In the genomic region with DNA sequence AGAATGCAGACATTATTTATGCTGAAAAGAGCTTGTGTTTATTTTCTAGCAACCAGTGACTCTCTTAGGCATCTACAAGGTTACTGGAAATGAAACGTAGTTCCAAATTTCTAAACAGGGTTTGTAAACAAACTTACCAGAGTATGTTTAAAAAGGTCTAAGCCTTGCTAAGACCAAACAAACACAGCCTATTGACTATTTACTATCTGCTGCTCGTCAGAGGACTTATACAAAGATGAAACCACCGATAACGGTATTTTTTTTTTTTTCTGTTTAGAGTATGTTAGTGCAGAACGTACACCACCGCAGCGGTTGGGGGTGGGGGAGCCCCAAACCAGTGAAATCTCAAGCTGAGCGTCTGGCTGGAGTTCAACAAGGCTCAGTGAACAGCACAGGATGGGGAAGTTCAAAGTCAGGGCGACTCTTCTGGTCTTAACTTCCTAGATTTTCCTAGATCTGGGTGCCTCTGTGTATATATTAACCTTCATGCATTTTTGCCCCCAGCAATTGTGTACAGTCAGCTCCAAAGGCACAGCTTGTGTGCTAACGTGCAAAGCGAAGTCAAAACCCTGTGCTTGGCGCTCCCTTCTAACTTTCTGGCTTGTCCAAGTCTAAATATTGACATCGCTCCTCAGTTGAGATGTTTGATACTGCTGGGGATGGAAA, we compare ENCODE assay signal across 8 cellular contexts. TPM values are rescaled to one million over a fixed set of nuclear protein-coding genes. Genes with fewer than 3 reads are reported as not detected.
A peak's percentile ranks its signal among the peaks of the same experiment; 100 is the strongest.
DNase-seq lines count a peak whose midpoint lies in the region; ATAC-seq, FAIRE-seq and TF ChIP-seq lines count a peak whose summit lies in the region.

No MANE protein-coding gene starts in this region.

- peaks cover 40% of the 10 kb centered on the region for H3K27me3 Mint-ChIP-seq in activated naive CD8-positive, alpha-beta T cell
- peaks cover 72% of the 10 kb centered on the region for H3K27me3 Mint-ChIP-seq in activated naive CD8-positive, alpha-beta T cell treated with anti-CD3 and anti-CD28 coated beads for 36 hours
- H3K27me3 Mint-ChIP-seq in T-helper 2 cell treated with Interferon-gamma antibody and Interleukin-4, amounts not matched to agents 5 μg/mL and 100 μg/mL, for 36 hours (ENCODE audit: low read depth) = peaks cover 84% of the 10 kb centered on the region

- peak overlapping the region; percentile 9 for H3K4me3 Mint-ChIP-seq in activated naive CD8-positive, alpha-beta T cell
- no peak overlapping the region for H3K4me3 Mint-ChIP-seq in activated naive CD8-positive, alpha-beta T cell treated with anti-CD3 and anti-CD28 coated beads for 36 hours
- peak overlapping the region; percentile 70 for H3K4me3 Mint-ChIP-seq in T-helper 2 cell treated with Interferon-gamma antibody and Interleukin-4, amounts not matched to agents 5 μg/mL and 100 μg/mL, for 36 hours

- H3K27ac Mint-ChIP-seq in activated naive CD8-positive, alpha-beta T cell = no peak overlapping the region
- H3K27ac Mint-ChIP-seq in activated naive CD8-positive, alpha-beta T cell treated with anti-CD3 and anti-CD28 coated beads for 36 hours = no peak overlapping the region
- H3K27ac Mint-ChIP-seq in T-helper 2 cell treated with Interferon-gamma antibody and Interleukin-4, amounts not matched to agents 5 μg/mL and 100 μg/mL, for 36 hours = no peak overlapping the region

- peak; percentile 36 for ATAC-seq in HG03039 (IDR thresholded peaks at IDR 0.05; ENCODE audit: unreplicated experiment)

- no peaks in the 10 kb centered on the region for H3K36me3 Mint-ChIP-seq in activated naive CD8-positive, alpha-beta T cell
- H3K36me3 Mint-ChIP-seq in activated naive CD8-positive, alpha-beta T cell treated with anti-CD3 and anti-CD28 coated beads for 36 hours = no peaks in the 10 kb centered on the region
- no peaks in the 10 kb centered on the region for H3K36me3 Mint-ChIP-seq in T-helper 2 cell treated with Interferon-gamma antibody and Interleukin-4, amounts not matched to agents 5 μg/mL and 100 μg/mL, for 36 hours (ENCODE audit: low read depth)

- DNase-seq in activated naive CD8-positive, alpha-beta T cell treated with anti-CD3 and anti-CD28 coated beads for 36 hours = no peak
- peak; percentile 64 for DNase-seq in T-helper 2 cell treated with Interferon-gamma antibody and Interleukin-4, amounts not matched to agents 5 μg/mL and 100 μg/mL, for 36 hours (ENCODE audit: low spot score)
- DNase-seq in epithelial cell of esophagus (ENCODE audit: low read depth) (peak; percentile 24), urothelium cell line (ENCODE audit: low spot score) (peak; percentile 20)
- DNase-seq in NK-92 treated with Interleukin-12 subunit alpha and Interleukin-12 subunit beta, amount 100 ng/mL, for 24 hours (lab: John Stamatoyannopoulos, UW) = no peak

- H3K36me3 ChIP-seq in mucosa of rectum (ENCODE audit: control insufficient read depth in 2 of 2, insufficient read depth in 2 of 2, low read length in 2 of 2) = no peaks in the 10 kb centered on the region

- no peak for FAIRE-seq in urothelium cell line (lab: Jason Lieb, UNC)

- no peaks in the 10 kb centered on the region for H3K27me3 ChIP-seq in mucosa of rectum (ENCODE audit: control insufficient read depth in 2 of 2, insufficient read depth in 2 of 2, low read length in 2 of 2)

- no peak for TF ChIP-seq CTCF in epithelial cell of esophagus (IDR thresholded peaks at IDR 0.05; ENCODE audit: insufficient read depth, low read depth, low read length, missing control alignments)

- H3K4me3 ChIP-seq in epithelial cell of esophagus (ENCODE audit: low read length) = peak overlapping the region; percentile 59
- peak overlapping the region; percentile 73 to 85 for H3K4me3 ChIP-seq in mucosa of rectum (ENCODE audit: low read length in 2 of 2)

- H3K4me1 Mint-ChIP-seq in activated naive CD8-positive, alpha-beta T cell (ENCODE audit: low read depth) = peaks cover 10% of the 10 kb centered on the region
- peaks cover 7% of the 10 kb centered on the region for H3K4me1 Mint-ChIP-seq in activated naive CD8-positive, alpha-beta T cell treated with anti-CD3 and anti-CD28 coated beads for 36 hours
- H3K4me1 Mint-ChIP-seq in T-helper 2 cell treated with Interferon-gamma antibody and Interleukin-4, amounts not matched to agents 5 μg/mL and 100 μg/mL, for 36 hours (ENCODE audit: low read depth) = peaks cover 7% of the 10 kb centered on the region

- peak overlapping the region; percentile 81 to 84 for H3K9ac ChIP-seq in mucosa of rectum (ENCODE audit: low read depth in 1 of 2, low read length in 2 of 2)

- peaks cover 10 to 14% of the 10 kb centered on the region in 2 donors for H3K4me1 ChIP-seq in mucosa of rectum (ENCODE audit: control insufficient read depth in 2 of 2, insufficient read depth in 2 of 2, low read length in 2 of 2)

- H3K27ac ChIP-seq in mucosa of rectum (ENCODE audit: low read depth in 2 of 2, low read length in 2 of 2) = peak overlapping the region; percentile 89 to 91

- H3K9me3 ChIP-seq in mucosa of rectum (ENCODE audit: control insufficient read depth in 2 of 2, low read length in 2 of 2) = no peaks in the 10 kb centered on the region

- no peaks in the 10 kb centered on the region for H3K9me3 Mint-ChIP-seq in activated naive CD8-positive, alpha-beta T cell (ENCODE audit: low read depth)
- no peaks in the 10 kb centered on the region for H3K9me3 Mint-ChIP-seq in activated naive CD8-positive, alpha-beta T cell treated with anti-CD3 and anti-CD28 coated beads for 36 hours
- no peaks in the 10 kb centered on the region for H3K9me3 Mint-ChIP-seq in T-helper 2 cell treated with Interferon-gamma antibody and Interleukin-4, amounts not matched to agents 5 μg/mL and 100 μg/mL, for 36 hours

RNA-seq across cellular contexts. Expression of gene RHOBTB1, which starts 1.2 kb away (rescaled TPM):
- under 1 TPM in 1 of 2 experiments, not detected in 1; 0.16 TPM for total RNA-seq in activated naive CD8-positive, alpha-beta T cell treated with anti-CD3 and anti-CD28 coated beads for 36 hours

Comparison
In these comparisons a context has a peak if more than half of its experiments do, and no peak if none do; other contexts are left out.
1. DNase-seq: peak in T-helper 2 cell treated with Interferon-gamma antibody and Interleukin-4, amounts not matched to agents 5 μg/mL and 100 μg/mL, for 36 hours (single experiment), epithelial cell of esophagus (single experiment) and urothelium cell line (single experiment); none in activated naive CD8-positive, alpha-beta T cell treated with anti-CD3 and anti-CD28 coated beads for 36 hours (single experiment) and NK-92 treated with Interleukin-12 subunit alpha and Interleukin-12 subunit beta, amount 100 ng/mL, for 24 hours (single experiment).